In genomic region chr2:172226244-172227061, GRCh38 we compare ENCODE assay signal across 1 cellular context.
TF ChIP-seq lines count a peak whose summit lies in the region.

No MANE protein-coding gene starts in this region.

TF ChIP-seq in HepG2, 621 proteins besides CTCF, POLR2A, EP300 and RAD21 (continued from another document and continues in another):
- no peak for TF ChIP-seq ZKSCAN5 (CRISPR knock-in tag; IDR thresholded peaks at IDR 0.05)
- TF ChIP-seq ATF5 (CRISPR knock-in tag; IDR thresholded peaks at IDR 0.05; ENCODE audit: low read depth) = no peak
- TF ChIP-seq SNRNP70 (IDR thresholded peaks at IDR 0.05; ENCODE audit: low read depth, low read length) = no peak
- no peak for TF ChIP-seq GABPA (IDR thresholded peaks at IDR 0.05; ENCODE audit: low read depth, low read length)
- no peak for TF ChIP-seq GABPA (CRISPR knock-in tag; IDR thresholded peaks at IDR 0.05; ENCODE audit: low read depth)
- no peak for TF ChIP-seq ZSCAN21 (CRISPR knock-in tag; IDR thresholded peaks at IDR 0.05; ENCODE audit: borderline replicate concordance)
- TF ChIP-seq TRIM24 (CRISPR knock-in tag; IDR thresholded peaks at IDR 0.05) = no peak
- TF ChIP-seq, protein P1, sequence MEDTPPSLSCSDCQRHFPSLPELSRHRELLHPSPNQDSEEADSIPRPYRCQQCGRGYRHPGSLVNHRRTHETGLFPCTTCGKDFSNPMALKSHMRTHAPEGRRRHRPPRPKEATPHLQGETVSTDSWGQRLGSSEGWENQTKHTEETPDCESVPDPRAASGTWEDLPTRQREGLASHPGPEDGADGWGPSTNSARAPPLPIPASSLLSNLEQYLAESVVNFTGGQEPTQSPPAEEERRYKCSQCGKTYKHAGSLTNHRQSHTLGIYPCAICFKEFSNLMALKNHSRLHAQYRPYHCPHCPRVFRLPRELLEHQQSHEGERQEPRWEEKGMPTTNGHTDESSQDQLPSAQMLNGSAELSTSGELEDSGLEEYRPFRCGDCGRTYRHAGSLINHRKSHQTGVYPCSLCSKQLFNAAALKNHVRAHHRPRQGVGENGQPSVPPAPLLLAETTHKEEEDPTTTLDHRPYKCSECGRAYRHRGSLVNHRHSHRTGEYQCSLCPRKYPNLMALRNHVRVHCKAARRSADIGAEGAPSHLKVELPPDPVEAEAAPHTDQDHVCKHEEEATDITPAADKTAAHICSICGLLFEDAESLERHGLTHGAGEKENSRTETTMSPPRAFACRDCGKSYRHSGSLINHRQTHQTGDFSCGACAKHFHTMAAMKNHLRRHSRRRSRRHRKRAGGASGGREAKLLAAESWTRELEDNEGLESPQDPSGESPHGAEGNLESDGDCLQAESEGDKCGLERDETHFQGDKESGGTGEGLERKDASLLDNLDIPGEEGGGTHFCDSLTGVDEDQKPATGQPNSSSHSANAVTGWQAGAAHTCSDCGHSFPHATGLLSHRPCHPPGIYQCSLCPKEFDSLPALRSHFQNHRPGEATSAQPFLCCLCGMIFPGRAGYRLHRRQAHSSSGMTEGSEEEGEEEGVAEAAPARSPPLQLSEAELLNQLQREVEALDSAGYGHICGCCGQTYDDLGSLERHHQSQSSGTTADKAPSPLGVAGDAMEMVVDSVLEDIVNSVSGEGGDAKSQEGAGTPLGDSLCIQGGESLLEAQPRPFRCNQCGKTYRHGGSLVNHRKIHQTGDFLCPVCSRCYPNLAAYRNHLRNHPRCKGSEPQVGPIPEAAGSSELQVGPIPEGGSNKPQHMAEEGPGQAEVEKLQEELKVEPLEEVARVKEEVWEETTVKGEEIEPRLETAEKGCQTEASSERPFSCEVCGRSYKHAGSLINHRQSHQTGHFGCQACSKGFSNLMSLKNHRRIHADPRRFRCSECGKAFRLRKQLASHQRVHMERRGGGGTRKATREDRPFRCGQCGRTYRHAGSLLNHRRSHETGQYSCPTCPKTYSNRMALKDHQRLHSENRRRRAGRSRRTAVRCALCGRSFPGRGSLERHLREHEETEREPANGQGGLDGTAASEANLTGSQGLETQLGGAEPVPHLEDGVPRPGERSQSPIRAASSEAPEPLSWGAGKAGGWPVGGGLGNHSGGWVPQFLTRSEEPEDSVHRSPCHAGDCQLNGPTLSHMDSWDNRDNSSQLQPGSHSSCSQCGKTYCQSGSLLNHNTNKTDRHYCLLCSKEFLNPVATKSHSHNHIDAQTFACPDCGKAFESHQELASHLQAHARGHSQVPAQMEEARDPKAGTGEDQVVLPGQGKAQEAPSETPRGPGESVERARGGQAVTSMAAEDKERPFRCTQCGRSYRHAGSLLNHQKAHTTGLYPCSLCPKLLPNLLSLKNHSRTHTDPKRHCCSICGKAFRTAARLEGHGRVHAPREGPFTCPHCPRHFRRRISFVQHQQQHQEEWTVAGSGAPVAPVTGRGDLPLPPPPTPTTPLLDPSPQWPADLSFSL (CRISPR knock-in tag; IDR thresholded peaks at IDR 0.05) = no peak
- TF ChIP-seq FIP1L1 (IDR thresholded peaks at IDR 0.05; ENCODE audit: borderline replicate concordance, insufficient read depth, low read depth, low read length) = no peak
- TF ChIP-seq ATM (IDR thresholded peaks at IDR 0.05; ENCODE audit: borderline replicate concordance) = no peak
- TF ChIP-seq KMT2B (CRISPR knock-in tag; IDR thresholded peaks at IDR 0.05) = no peak
- no peak for TF ChIP-seq CENPX (CRISPR knock-in tag; IDR thresholded peaks at IDR 0.05)
- TF ChIP-seq, protein P2, sequence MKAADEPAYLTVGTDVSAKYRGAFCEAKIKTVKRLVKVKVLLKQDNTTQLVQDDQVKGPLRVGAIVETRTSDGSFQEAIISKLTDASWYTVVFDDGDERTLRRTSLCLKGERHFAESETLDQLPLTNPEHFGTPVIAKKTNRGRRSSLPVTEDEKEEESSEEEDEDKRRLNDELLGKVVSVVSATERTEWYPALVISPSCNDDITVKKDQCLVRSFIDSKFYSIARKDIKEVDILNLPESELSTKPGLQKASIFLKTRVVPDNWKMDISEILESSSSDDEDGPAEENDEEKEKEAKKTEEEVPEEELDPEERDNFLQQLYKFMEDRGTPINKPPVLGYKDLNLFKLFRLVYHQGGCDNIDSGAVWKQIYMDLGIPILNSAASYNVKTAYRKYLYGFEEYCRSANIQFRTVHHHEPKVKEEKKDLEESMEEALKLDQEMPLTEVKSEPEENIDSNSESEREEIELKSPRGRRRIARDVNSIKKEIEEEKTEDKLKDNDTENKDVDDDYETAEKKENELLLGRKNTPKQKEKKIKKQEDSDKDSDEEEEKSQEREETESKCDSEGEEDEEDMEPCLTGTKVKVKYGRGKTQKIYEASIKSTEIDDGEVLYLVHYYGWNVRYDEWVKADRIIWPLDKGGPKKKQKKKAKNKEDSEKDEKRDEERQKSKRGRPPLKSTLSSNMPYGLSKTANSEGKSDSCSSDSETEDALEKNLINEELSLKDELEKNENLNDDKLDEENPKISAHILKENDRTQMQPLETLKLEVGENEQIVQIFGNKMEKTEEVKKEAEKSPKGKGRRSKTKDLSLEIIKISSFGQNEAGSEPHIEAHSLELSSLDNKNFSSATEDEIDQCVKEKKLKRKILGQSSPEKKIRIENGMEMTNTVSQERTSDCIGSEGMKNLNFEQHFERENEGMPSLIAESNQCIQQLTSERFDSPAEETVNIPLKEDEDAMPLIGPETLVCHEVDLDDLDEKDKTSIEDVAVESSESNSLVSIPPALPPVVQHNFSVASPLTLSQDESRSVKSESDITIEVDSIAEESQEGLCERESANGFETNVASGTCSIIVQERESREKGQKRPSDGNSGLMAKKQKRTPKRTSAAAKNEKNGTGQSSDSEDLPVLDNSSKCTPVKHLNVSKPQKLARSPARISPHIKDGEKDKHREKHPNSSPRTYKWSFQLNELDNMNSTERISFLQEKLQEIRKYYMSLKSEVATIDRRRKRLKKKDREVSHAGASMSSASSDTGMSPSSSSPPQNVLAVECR (CRISPR knock-in tag; IDR thresholded peaks at IDR 0.05; ENCODE audit: borderline replicate concordance) = no peak
- no peak for TF ChIP-seq ZNF446 (CRISPR knock-in tag; IDR thresholded peaks at IDR 0.05)
- TF ChIP-seq ZNF253 (CRISPR knock-in tag; IDR thresholded peaks at IDR 0.05; ENCODE audit: borderline replicate concordance) = no peak
- no peak for TF ChIP-seq GLI4 (CRISPR knock-in tag; IDR thresholded peaks at IDR 0.05; ENCODE audit: borderline replicate concordance)
- TF ChIP-seq ZMYM3 (CRISPR knock-in tag; IDR thresholded peaks at IDR 0.05) = no peak
- no peak for TF ChIP-seq ATF4 (CRISPR knock-in tag; IDR thresholded peaks at IDR 0.05)
- TF ChIP-seq ZNF256 (CRISPR knock-in tag; conservative IDR thresholded peaks at IDR 0.05) = no peak
- no peak for TF ChIP-seq SMYD3 (CRISPR knock-in tag; IDR thresholded peaks at IDR 0.05)
- no peak for TF ChIP-seq RAD51 (IDR thresholded peaks at IDR 0.05; ENCODE audit: borderline replicate concordance)
- no peak for TF ChIP-seq ZSCAN20 (CRISPR knock-in tag; IDR thresholded peaks at IDR 0.05; ENCODE audit: borderline replicate concordance)
- no peak for TF ChIP-seq FOXO1 (CRISPR knock-in tag; IDR thresholded peaks at IDR 0.05)
- no peak for TF ChIP-seq ZBTB26 (CRISPR knock-in tag; IDR thresholded peaks at IDR 0.05; ENCODE audit: borderline replicate concordance)
- TF ChIP-seq ZNF407 (CRISPR knock-in tag; IDR thresholded peaks at IDR 0.05; ENCODE audit: not compliant biosample characterization) = no peak
- TF ChIP-seq ZNF83 (CRISPR knock-in tag; IDR thresholded peaks at IDR 0.05; ENCODE audit: borderline replicate concordance) = no peak
- TF ChIP-seq JDP2 (CRISPR knock-in tag; IDR thresholded peaks at IDR 0.05; ENCODE audit: borderline replicate concordance) = no peak
- no peak for TF ChIP-seq ETV5 (CRISPR knock-in tag; IDR thresholded peaks at IDR 0.05; ENCODE audit: borderline replicate concordance)
- no peak for TF ChIP-seq ZNF468 (CRISPR knock-in tag; IDR thresholded peaks at IDR 0.05)
- TF ChIP-seq CREB1 (IDR thresholded peaks at IDR 0.05) = peak; percentile 47
- 0 out of 2 replicates have a peak, but pooled peaks have one; percentile 31 for TF ChIP-seq CREB1 (CRISPR knock-in tag; IDR thresholded peaks at IDR 0.05)
- TF ChIP-seq ZBTB20 (CRISPR knock-in tag; IDR thresholded peaks at IDR 0.05; ENCODE audit: borderline replicate concordance, low read depth) = no peak
- no peak for TF ChIP-seq MED1 (CRISPR knock-in tag; IDR thresholded peaks at IDR 0.05)
- TF ChIP-seq SOX5 (CRISPR knock-in tag; IDR thresholded peaks at IDR 0.05; ENCODE audit: borderline replicate concordance) = peak; percentile 33; the same call in 1 of the 2 replicates
- no peak for TF ChIP-seq KDM3A (CRISPR knock-in tag; IDR thresholded peaks at IDR 0.05; ENCODE audit: low read depth)
- TF ChIP-seq, protein P3, sequence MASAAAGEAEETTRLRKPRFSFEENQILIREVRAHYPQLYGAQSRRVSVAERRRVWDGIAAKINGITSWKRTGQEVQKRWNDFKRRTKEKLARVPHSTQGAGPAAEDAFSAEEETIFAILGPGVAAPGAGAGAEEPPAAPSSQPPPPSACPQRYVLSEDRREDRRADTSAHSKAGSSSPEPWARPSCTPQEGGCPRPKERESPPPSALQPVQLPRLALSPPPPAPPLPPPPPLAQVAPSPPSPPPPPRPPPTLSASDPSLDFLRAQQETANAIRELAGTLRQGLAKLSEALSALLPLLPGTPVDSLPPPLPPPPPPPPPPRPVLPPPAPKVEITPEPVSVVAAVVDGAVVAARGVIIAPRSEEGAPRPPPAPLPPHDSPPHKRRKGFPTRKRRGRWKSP (CRISPR knock-in tag; IDR thresholded peaks at IDR 0.05) = no peak
- TF ChIP-seq ONECUT2 (CRISPR knock-in tag; IDR thresholded peaks at IDR 0.05) = no peak
- TF ChIP-seq, protein P4, sequence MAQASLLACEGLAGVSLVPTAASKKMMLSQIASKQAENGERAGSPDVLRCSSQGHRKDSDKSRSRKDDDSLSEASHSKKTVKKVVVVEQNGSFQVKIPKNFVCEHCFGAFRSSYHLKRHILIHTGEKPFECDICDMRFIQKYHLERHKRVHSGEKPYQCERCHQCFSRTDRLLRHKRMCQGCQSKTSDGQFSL (CRISPR knock-in tag; IDR thresholded peaks at IDR 0.05) = no peak
- TF ChIP-seq MBNL3 (CRISPR knock-in tag; conservative IDR thresholded peaks at IDR 0.05) = no peak
